ENCODE assay signal across 19 cellular contexts in the genomic region with DNA sequence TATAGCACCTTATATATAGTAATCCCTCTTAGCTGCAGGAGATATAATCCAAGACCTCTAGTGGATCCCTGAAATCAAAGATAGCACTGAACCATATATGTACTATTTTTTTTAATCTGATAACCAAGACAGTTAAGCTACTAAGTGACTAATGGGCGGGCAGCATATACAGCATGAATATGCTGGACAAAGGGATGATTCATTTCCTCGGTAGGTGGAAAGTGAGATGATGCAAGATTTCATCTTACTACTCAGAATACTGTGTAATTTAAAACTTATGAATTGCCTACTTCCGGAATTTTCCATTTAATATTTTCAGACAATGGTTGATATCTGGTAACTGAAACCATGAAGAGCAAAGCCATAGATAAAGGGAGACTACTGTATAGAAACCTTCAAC. TPM values are rescaled to one million over a fixed set of nuclear protein-coding genes. Genes with fewer than 3 reads are reported as not detected.
A peak's percentile ranks its signal among the peaks of the same experiment; 100 is the strongest.
DNase-seq lines count a peak whose midpoint lies in the region; ATAC-seq, FAIRE-seq and TF ChIP-seq lines count a peak whose summit lies in the region.
"Had no signal": no experiment of that assay in that cellular context is flagged by ENCODE, and none has a peak within 500 bp of the region (broad histone marks: within the 10 kb centered on the region; RNA-seq: fewer than 3 reads in every experiment).

No MANE protein-coding gene starts in this region.

- POLR2A ChIA-PET in K562 (lab: Yijun Ruan, JAX): no interaction called here

- no peak overlapping the region for H3K4ac ChIP-seq in mesendoderm (ENCODE audit: low read depth, low read length)

- BruUV-seq in K562 (replicated peaks; lab: Mats Ljungman, UMichigan): no TSS peak

- FAIRE-seq in K562 (lab: Jason Lieb, UNC): no peak
- FAIRE-seq: small intestine had no signal

- no peak overlapping the region for H4K8ac ChIP-seq in mesendoderm (ENCODE audit: low read depth, low read length)

- H3K79me1 ChIP-seq in mesendoderm (ENCODE audit: low read length): no peaks in the 10 kb centered on the region

- no peak overlapping the region for H2AK5ac ChIP-seq in mesendoderm (ENCODE audit: low read length)

- H4K5ac ChIP-seq in mesendoderm (ENCODE audit: low read length): no peak overlapping the region

- H2BK120ac ChIP-seq in mesendoderm (ENCODE audit: low read depth, low read length): no peak overlapping the region

- no peak for TF ChIP-seq EP300 in K562 (IDR thresholded peaks at IDR 0.05; ENCODE audit: low read length)

- H3K4me2 ChIP-seq in K562 (ENCODE audit: insufficient read depth, low read length): no peak overlapping the region
- no peak overlapping the region for H3K4me2 ChIP-seq in mesendoderm (ENCODE audit: low read length)
- H3K4me2 ChIP-seq: GM23338, PC-9 had no signal

- H3K4me1 ChIP-seq in K562 (replicated peaks in 1 of 2; ENCODE audit: control insufficient read depth in 2 of 2, insufficient read depth in 2 of 2, low read length in 2 of 2) (no peaks in the 10 kb centered on the region), mesendoderm (ENCODE audit: control insufficient read depth, low read depth, low read length) (no peaks in the 10 kb centered on the region)

- no peaks in the 10 kb centered on the region for H3K9me1 ChIP-seq in K562 (ENCODE audit: control insufficient read depth, insufficient read depth, low read length)

- H3K36me3 ChIP-seq in K562 (ENCODE audit: control insufficient read depth, insufficient read depth, low read length): no peaks in the 10 kb centered on the region
- no peaks in the 10 kb centered on the region for H3K36me3 ChIP-seq in mesendoderm (ENCODE audit: control insufficient read depth, insufficient read depth, low read length)
- H3K36me3 ChIP-seq: stomach had no signal

- no peaks in the 10 kb centered on the region for H3K9me3 ChIP-seq in K562 (replicated peaks; ENCODE audit: control insufficient read depth, insufficient read depth, low read depth, low read length)

- H3K23ac ChIP-seq in mesendoderm (ENCODE audit: low read length): no peak overlapping the region

- no peak overlapping the region for H3K18ac ChIP-seq in mesendoderm (ENCODE audit: low read length)

- no peak overlapping the region for H2BK5ac ChIP-seq in mesendoderm (ENCODE audit: low read length)

- H2AFZ ChIP-seq in K562 (ENCODE audit: low read depth, low read length): no peak overlapping the region
- H2AFZ ChIP-seq: GM23338, PC-9 had no signal

- H3K9ac ChIP-seq in K562 (ENCODE audit: insufficient read depth in 1 of 2, low read depth in 2 of 2, low read length in 2 of 2): no peak overlapping the region
- no peak overlapping the region for H3K9ac ChIP-seq in mesendoderm (ENCODE audit: low read length)

- no peak overlapping the region for H3K56ac ChIP-seq in mesendoderm (ENCODE audit: low read length)

- H3K27me3 ChIP-seq in K562 (ENCODE audit: control insufficient read depth in 2 of 2, insufficient read depth in 2 of 2, low read length in 2 of 2) (no peaks in the 10 kb centered on the region; a peak in 1 of 5 replicates), mesendoderm (ENCODE audit: insufficient read depth, low read length, poor library complexity) (no peaks in the 10 kb centered on the region)
- H3K27me3 ChIP-seq: stomach had no signal

- DNase-seq in Daoy (ENCODE audit: low read depth) (peak; percentile 66), M059J (ENCODE audit: low read depth) (peak; percentile 76), K562 (ENCODE audit: extremely low read depth in 1 of 4, low spot score in 3 of 4) (no peak), glomerular visceral epithelial cell (ENCODE audit: extremely low spot score) (peak; percentile 13), COLO829 (ENCODE audit: low spot score) (no peak), cerebellum (ENCODE audit: low spot score) (no peak), mesendoderm (no peak)
- DNase-seq in activated T-cell treated with anti-CD3 and anti-CD28 coated beads, Interleukin-2, amount 50 U/mL, for 1 hour: no peak
- DNase-seq: activated CD4-positive, alpha-beta T cell treated with anti-CD3 and anti-CD28 coated beads, Interleukin-2, amount 50 U/mL, for 4 hours; activated effector memory CD4-positive, alpha-beta T cell treated with Interleukin-2 at 50 U/mL for 16 hours; caudate nucleus; NCI-H1048; NCI-H345; small intestine; stomach had no signal

- 3% methylated on average over 3 of the region's 3 CpGs for WGBS in K562 (ENCODE audit: insufficient coverage, low coverage, missing lambda C conversion rate)
- no CpG with 5 or more reads among the region's 3 CpGs for WGBS in mesendoderm (ENCODE audit: extremely low coverage, insufficient coverage, low lambda C conversion rate)

- H4K20me1 ChIP-seq in K562 (replicated peaks; ENCODE audit: control insufficient read depth, insufficient read depth, low read length): no peaks in the 10 kb centered on the region

- ATAC-seq in K562: no peak
- ATAC-seq: GM23338 had no signal

- H3K27ac ChIP-seq in K562 (ENCODE audit: extremely low read depth, low read depth, low read length): no peak overlapping the region
- H3K27ac ChIP-seq in mesendoderm (ENCODE audit: low read depth, low read length): no peak overlapping the region
- H3K27ac ChIP-seq: PC-9, stomach had no signal

- no peak for TF ChIP-seq POLR2A in K562 (conservative IDR thresholded peaks at IDR 0.05)

- no peak for TF ChIP-seq CTCF in K562 (IDR thresholded peaks at IDR 0.05 in 2 of 3, conservative IDR thresholded peaks at IDR 0.05 in 1 of 3; ENCODE audit: insufficient read depth in 2 of 3, low read depth in 1 of 3, low read length in 3 of 3)

- no peak overlapping the region for H2BK15ac ChIP-seq in mesendoderm (replicated peaks; ENCODE audit: low read depth)

- H3K79me2 ChIP-seq in K562 (ENCODE audit: control insufficient read depth, insufficient read depth, low read length) (no peaks in the 10 kb centered on the region), mesendoderm (ENCODE audit: control insufficient read depth, insufficient read depth, low read length) (no peaks in the 10 kb centered on the region)

- TF ChIP-seq RAD21 in K562 (CRISPR knock-in tag; conservative IDR thresholded peaks at IDR 0.05 in 1 of 2, IDR thresholded peaks at IDR 0.05 in 1 of 2): no peak

- in situ Hi-C loops in K562 (cut with MboI): no loop called here

- no peak overlapping the region for H3K4me3 ChIP-seq in K562
- H3K4me3 ChIP-seq in mesendoderm (ENCODE audit: low read length): no peak overlapping the region
- H3K4me3 ChIP-seq: GM23338, PC-9, stomach had no signal

- intact Hi-C loops in K562 (cut with micrococcal nuclease): no loop called here

- CTCF ChIA-PET in K562 (lab: Yijun Ruan, JAX; ENCODE audit: low intra/inter-chr PET ratio): no interaction called here

TF ChIP-seq in K562, 482 proteins besides CTCF, POLR2A, EP300 and RAD21 (continues in another document):
- TF ChIP-seq SLC30A9 (CRISPR knock-in tag; IDR thresholded peaks at IDR 0.05) (no peak), ZNF507 (tag; conservative IDR thresholded peaks at IDR 0.05) (peak; percentile 70), ZKSCAN3 (CRISPR knock-in tag; IDR thresholded peaks at IDR 0.05) (no peak), U2AF1 (optimal IDR thresholded peaks at IDR 0.05; ENCODE audit: low read depth, low read length) (no peak), CEBPZ (IDR thresholded peaks at IDR 0.05; ENCODE audit: borderline replicate concordance, low read depth, low read length) (no peak), ZNF146 (CRISPR knock-in tag; IDR thresholded peaks at IDR 0.05; ENCODE audit: unreplicated experiment) (no peak), SREBF2 (CRISPR knock-in tag; IDR thresholded peaks at IDR 0.05) (no peak)

RNA-seq across cellular contexts. Expression of gene PRMT8, which starts 36.2 kb away (rescaled TPM):
- total RNA-seq in Daoy (2014; rRNA removed; shearing (Covaris generic)): not detected in 2 replicates
- total RNA-seq in M059J (2014; rRNA removed; shearing (Covaris generic)): not detected in 2 replicates
- total RNA-seq in K562 (2011; cell fraction: chromatin; rRNA removed; ENCODE audit: low replicate concordance): not detected in 2 replicates
- total RNA-seq in K562 (2011; cell fraction: nucleolus; rRNA removed): not detected in 2 replicates
- total RNA-seq in K562 (2011; cell fraction: nucleoplasm; rRNA removed): not detected in 2 replicates
- total RNA-seq in K562 (2014; rRNA removed): not detected in 2 replicates
- total RNA-seq in K562 (2014; rRNA removed; fragmentation: Illumina TruSeq; extraction: Trizol): not detected in 2 replicates
- not detected in 2 replicates for total RNA-seq in K562 (2015; rRNA removed; fragmentation: Illumina TruSeq; extraction: Trizol)
- total RNA-seq in K562 (2021): not detected in 2 replicates
- not detected in 2 replicates for polyA plus RNA-seq in K562 (2011; rRNA removed)
- not detected in 2 replicates for polyA plus RNA-seq in K562 (2011; cell fraction: cytosol; rRNA removed)
- not detected in 2 replicates for polyA plus RNA-seq in K562 (2011; cell fraction: nucleus; rRNA removed)
- polyA plus RNA-seq in K562 (2012): not detected in 2 replicates
- polyA plus RNA-seq in K562 (2014; fragmentation: Illumina TruSeq; extraction: Trizol): not detected in 2 replicates
- polyA plus RNA-seq in K562 (2014; fragmentation: Nextera tagmentation; extraction: Ambion mirVana): not detected
- not detected in 2 replicates for polyA plus RNA-seq in K562 (2014; rRNA removed)
- not detected in 2 replicates for polyA minus RNA-seq in K562 (2011; rRNA and poly(A)+ RNA removed)
- polyA minus RNA-seq in K562 (2011; cell fraction: cytosol; rRNA and poly(A)+ RNA removed): not detected in 2 replicates
- polyA minus RNA-seq in K562 (2011; cell fraction: nucleus; rRNA and poly(A)+ RNA removed): not detected in 2 replicates
- 10.1 TPM for total RNA-seq in cerebellum
- 0.27 TPM for polyA plus RNA-seq in mesendoderm (2013, experiment 1 of 2)
- polyA plus RNA-seq in mesendoderm (2013, experiment 2 of 2): 0.29 TPM
- total RNA-seq: G401, mesenteric fat pad, PC-9, stomach had no signal
- polyA plus RNA-seq: stomach had no signal

Comparison
In these comparisons a context has a peak if more than half of its experiments do, and no peak if none do; other contexts are left out.
1. DNase-seq: peak in Daoy (single experiment), M059J (single experiment) and glomerular visceral epithelial cell (single experiment); none in K562 (0 of 4), COLO829 (single experiment), cerebellum (single experiment), activated T-cell treated with anti-CD3 and anti-CD28 coated beads, Interleukin-2, amount 50 U/mL, for 1 hour (single experiment) and mesendoderm (single experiment).
2. RNA of gene PRMT8, which starts 36.2 kb away (total RNA-seq): 10.1 TPM in cerebellum (single experiment); not detected in Daoy, not detected in M059J and not detected in K562; every median in the first group is over 10 times any median in the second.